12 cellular contexts compared by ENCODE assay signal in genomic region chr6:137872071-137872470, GRCh38. TPM values are rescaled to one million over a fixed set of nuclear protein-coding genes. Genes with fewer than 3 reads are reported as not detected.
DNase-seq lines count a peak whose midpoint lies in the region; ATAC-seq, FAIRE-seq and TF ChIP-seq lines count a peak whose summit lies in the region.
"Had no signal": no experiment of that assay in that cellular context is flagged by ENCODE, and none has a peak within 500 bp of the region (broad histone marks: within the 10 kb centered on the region; RNA-seq: fewer than 3 reads in every experiment).

No MANE protein-coding gene starts in this region.

- H3K4me1 ChIP-seq in A549, result peaks cover 26% of the 10 kb centered on the region

- CTCF ChIA-PET in A549 (lab: Yijun Ruan, JAX), result interaction anchor here (0.6 to 5.2 kb wide), 6 partner anchors 9 to 165 kb away, joined by 3 to 24 read pairs (median 5); no protein-coding TSS in a partner anchor

- no peak overlapping the region for H3K4me3 ChIP-seq in A549
- H3K4me3 ChIP-seq in astrocyte of the spinal cord (ENCODE audit: low read depth, low read length), result no peak overlapping the region
- H3K4me3 ChIP-seq: mucosa of descending colon had no signal

- POLR2A ChIA-PET in A549 (lab: Yijun Ruan, JAX), result no interaction called here

- H3K9me3 ChIP-seq in A549, result no peaks in the 10 kb centered on the region
- H3K9me3 ChIP-seq: mucosa of descending colon had no signal

- H3K36me3 Mint-ChIP-seq in memory B cell, result peaks cover 15% of the 10 kb centered on the region

- no peaks in the 10 kb centered on the region for H3K27me3 Mint-ChIP-seq in memory B cell

- peak overlapping the region; percentile 87 for H3K4me3 Mint-ChIP-seq in memory B cell

- H3K27ac ChIP-seq in A549, result peak overlapping the region in 1 of 2 experiments; percentile 74; a peak in 1 of 6 replicates

- no peak for TF ChIP-seq EP300 in A549 (IDR thresholded peaks at IDR 0.05)

- peaks cover 44% of the 10 kb centered on the region for H3K4me1 Mint-ChIP-seq in memory B cell

- peak overlapping the region; percentile 80; the same call in 1 of the 3 replicates for H3K4me2 ChIP-seq in A549

- DNase-seq in A549 (ENCODE audit: low read depth in 1 of 2, low spot score in 1 of 2) (no peak), astrocyte of the spinal cord (ENCODE audit: low read depth, low spot score) (peak; percentile 51), memory B cell (ENCODE audit: low spot score in 2 of 2) (no peak), AG08396 (ENCODE audit: low spot score) (no peak), NAMALWA (ENCODE audit: low spot score) (no peak), NOMO-1 treated with dmso at 0.1 percent for 144 hours (lab: John Stamatoyannopoulos, UW; ENCODE audit: unreplicated experiment) (no peak)
- DNase-seq: activated CD4-positive, CD25-positive, alpha-beta regulatory T cell; DMS153; mucosa of descending colon; NCI-H446 had no signal

- TF ChIP-seq RAD21 in A549 (conservative IDR thresholded peaks at IDR 0.05 in 1 of 2, IDR thresholded peaks at IDR 0.05 in 1 of 2), result no peak

- no peaks in the 10 kb centered on the region for H3K9me3 Mint-ChIP-seq in memory B cell

- peak overlapping the region; percentile 97 for H3K27ac Mint-ChIP-seq in memory B cell

- in situ Hi-C loops in astrocyte of the spinal cord (cut with HindIII; ENCODE audit: low sequenced_read_pairs), result no loop called here

- TF ChIP-seq POLR2A in A549 (IDR thresholded peaks at IDR 0.05; ENCODE audit: low read length) (no peak), GM18505 (IDR thresholded peaks at IDR 0.05; ENCODE audit: borderline replicate concordance, extremely low read depth, insufficient read depth, insufficient read length) (peak; percentile 32)

- ATAC-seq in A549, result no peak
- no peak for ATAC-seq in GM18505 (IDR thresholded peaks at IDR 0.05; ENCODE audit: unreplicated experiment)
- ATAC-seq in memory B cell (ENCODE audit: low read depth), result no peak
- ATAC-seq in GM19467 (IDR thresholded peaks at IDR 0.05; ENCODE audit: unreplicated experiment), result no peak
- ATAC-seq: mucosa of descending colon had no signal

- TF ChIP-seq CTCF in A549 (IDR thresholded peaks at IDR 0.05), result no peak
- TF ChIP-seq CTCF in astrocyte of the spinal cord (IDR thresholded peaks at IDR 0.05; ENCODE audit: low read depth, low read length), result no peak

- no peak for FAIRE-seq in A549 (lab: Jason Lieb, UNC)

TF ChIP-seq in A549, 52 proteins besides CTCF, POLR2A, EP300 and RAD21:
- no peak for TF ChIP-seq FOSL2 (IDR thresholded peaks at IDR 0.05)
- no peak for TF ChIP-seq FOSL2 (CRISPR knock-in tag; IDR thresholded peaks at IDR 0.05)
- TF ChIP-seq ELK1 (IDR thresholded peaks at IDR 0.05; ENCODE audit: low read depth, low read length), result no peak
- TF ChIP-seq CBX8 (IDR thresholded peaks at IDR 0.05), result no peak
- no peak for TF ChIP-seq RARB (CRISPR knock-in tag; IDR thresholded peaks at IDR 0.05)
- TF ChIP-seq HOXB13 (CRISPR knock-in tag; IDR thresholded peaks at IDR 0.05; ENCODE audit: low read depth), result no peak

RNA-seq across cellular contexts. Expression of gene TNFAIP3, which starts 5.0 kb away (rescaled TPM):
- polyA plus RNA-seq in A549 (2011; rRNA removed) (8.5 and 18.3 TPM in 2 replicates), A549 (2017; fragmentation: RNase III; extraction: RNeasy Plus Mini Kit Qiagen cat#74134 plus additional on column Dnase treatment) (2.7 to 4.7 TPM (median 3.9 TPM) in 3 replicates)
- polyA plus RNA-seq in A549 (2012; cell fraction: cytosol; rRNA removed), result 3.7 and 5.1 TPM in 2 replicates
- 11.4 and 13.6 TPM in 2 replicates for polyA plus RNA-seq in A549 (2012; cell fraction: nucleus; rRNA removed)
- 4.7 and 9.9 TPM in 2 replicates for polyA minus RNA-seq in A549 (2011; rRNA and poly(A)+ RNA removed)
